Comparison of ENCODE assay signal across 1 cellular context in the genomic region with DNA sequence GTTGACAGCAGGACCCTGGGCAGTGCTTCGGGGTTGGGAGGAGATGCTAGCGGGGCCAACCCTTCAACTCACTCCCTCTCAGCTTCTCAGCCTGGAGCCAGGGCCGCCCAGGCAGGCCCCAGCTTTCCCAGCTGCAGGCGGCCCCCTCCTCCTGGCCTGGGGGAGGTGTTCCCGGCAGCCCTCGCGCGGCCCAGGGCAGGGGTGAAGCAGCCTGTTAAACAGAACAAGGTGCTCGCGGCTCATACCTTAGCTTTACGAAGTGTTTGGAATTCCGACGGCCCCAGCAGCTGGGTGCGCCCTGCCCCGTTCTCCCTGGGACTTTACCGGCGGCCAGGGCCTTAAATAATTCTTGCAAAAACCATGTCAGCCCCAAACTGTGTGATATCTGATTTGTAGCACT.
TF ChIP-seq lines count a peak whose summit lies in the region.

No MANE protein-coding gene starts in this region.

TF ChIP-seq in GM23338, 12 proteins besides CTCF, POLR2A, EP300 and RAD21 (continued from another document):
- TF ChIP-seq ZNF462 (CRISPR knock-in tag; IDR thresholded peaks at IDR 0.05) (no peak), ZNF331 (CRISPR knock-in tag; IDR thresholded peaks at IDR 0.05; ENCODE audit: low read depth) (no peak), STAT1 (IDR thresholded peaks at IDR 0.05; ENCODE audit: unreplicated experiment) (no peak), EZH2 (IDR thresholded peaks at IDR 0.05; ENCODE audit: low read depth, unreplicated experiment) (no peak), POLR2AphosphoS5 (IDR thresholded peaks at IDR 0.05; ENCODE audit: low read depth) (no peak), JUNB (IDR thresholded peaks at IDR 0.05; ENCODE audit: unreplicated experiment) (no peak), ETS1 (IDR thresholded peaks at IDR 0.05) (no peak)
- TF ChIP-seq, protein P1, sequence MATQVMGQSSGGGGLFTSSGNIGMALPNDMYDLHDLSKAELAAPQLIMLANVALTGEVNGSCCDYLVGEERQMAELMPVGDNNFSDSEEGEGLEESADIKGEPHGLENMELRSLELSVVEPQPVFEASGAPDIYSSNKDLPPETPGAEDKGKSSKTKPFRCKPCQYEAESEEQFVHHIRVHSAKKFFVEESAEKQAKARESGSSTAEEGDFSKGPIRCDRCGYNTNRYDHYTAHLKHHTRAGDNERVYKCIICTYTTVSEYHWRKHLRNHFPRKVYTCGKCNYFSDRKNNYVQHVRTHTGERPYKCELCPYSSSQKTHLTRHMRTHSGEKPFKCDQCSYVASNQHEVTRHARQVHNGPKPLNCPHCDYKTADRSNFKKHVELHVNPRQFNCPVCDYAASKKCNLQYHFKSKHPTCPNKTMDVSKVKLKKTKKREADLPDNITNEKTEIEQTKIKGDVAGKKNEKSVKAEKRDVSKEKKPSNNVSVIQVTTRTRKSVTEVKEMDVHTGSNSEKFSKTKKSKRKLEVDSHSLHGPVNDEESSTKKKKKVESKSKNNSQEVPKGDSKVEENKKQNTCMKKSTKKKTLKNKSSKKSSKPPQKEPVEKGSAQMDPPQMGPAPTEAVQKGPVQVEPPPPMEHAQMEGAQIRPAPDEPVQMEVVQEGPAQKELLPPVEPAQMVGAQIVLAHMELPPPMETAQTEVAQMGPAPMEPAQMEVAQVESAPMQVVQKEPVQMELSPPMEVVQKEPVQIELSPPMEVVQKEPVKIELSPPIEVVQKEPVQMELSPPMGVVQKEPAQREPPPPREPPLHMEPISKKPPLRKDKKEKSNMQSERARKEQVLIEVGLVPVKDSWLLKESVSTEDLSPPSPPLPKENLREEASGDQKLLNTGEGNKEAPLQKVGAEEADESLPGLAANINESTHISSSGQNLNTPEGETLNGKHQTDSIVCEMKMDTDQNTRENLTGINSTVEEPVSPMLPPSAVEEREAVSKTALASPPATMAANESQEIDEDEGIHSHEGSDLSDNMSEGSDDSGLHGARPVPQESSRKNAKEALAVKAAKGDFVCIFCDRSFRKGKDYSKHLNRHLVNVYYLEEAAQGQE (IDR thresholded peaks at IDR 0.05; ENCODE audit: unreplicated experiment): no peak
